22 cellular contexts compared by ENCODE assay signal in genomic region chr9:70094747-70095146, GRCh38. TPM values are rescaled to one million over a fixed set of nuclear protein-coding genes. Genes with fewer than 3 reads are reported as not detected.
"Had no signal": no experiment of that assay in that cellular context is flagged by ENCODE, and none has a peak within 500 bp of the region (broad histone marks: within the 10 kb centered on the region; RNA-seq: fewer than 3 reads in every experiment).

No MANE protein-coding gene starts in this region.

- H3K36me3 ChIP-seq: esophagus squamous epithelium, left ventricle myocardium inferior, neutrophil, right lobe of liver, spleen, tibial nerve had no signal

- DNase-seq: effector memory CD8-positive, alpha-beta T cell; esophagus squamous epithelium; immature natural killer cell; kidney; left cardiac atrium; left ventricle myocardium inferior; mesenchymal stem cell; midbrain; naive thymus-derived CD8-positive, alpha-beta T cell; psoas muscle; retina; right lobe of liver; spleen; stimulated activated CD4-positive, alpha-beta T cell treated with anti-CD3 and anti-CD28 coated beads, Interleukin-15, amount 100 ng/mL, for 24 hours; stimulated activated CD4-positive, alpha-beta T cell treated with anti-CD3 and anti-CD28 coated beads, Interleukin-1b, Interleukin-23, amount 100 ng/mL, for 48 hours; stimulated activated CD4-positive, alpha-beta T cell treated with anti-CD3 and anti-CD28 coated beads, Interleukin-4, amount 100 ng/mL, for 24 hours; testis had no signal

- H3K27ac ChIP-seq: epithelial cell of prostate, left ventricle myocardium inferior, neutrophil, psoas muscle, right lobe of liver, spleen had no signal

- ATAC-seq: naive thymus-derived CD8-positive, alpha-beta T cell; psoas muscle; right lobe of liver; stimulated activated memory B cell treated with anti-CD40 and anti-IgM and Interleukin-4, amounts not matched to agents 10 μg/mL and 1 μg/mL and 100 μg/mL, for 72 hours had no signal

- H3K4me3 ChIP-seq: esophagus squamous epithelium, left ventricle myocardium inferior, lung, psoas muscle, right lobe of liver, spleen, testis, tibial nerve had no signal

- FAIRE-seq: kidney had no signal

- H3K9me3 ChIP-seq: esophagus squamous epithelium, left ventricle myocardium inferior, neutrophil, psoas muscle, right lobe of liver, spleen, testis, tibial nerve had no signal

- H3K27me3 ChIP-seq: esophagus squamous epithelium, neutrophil, right lobe of liver, spleen, testis, tibial nerve had no signal

- H3K4me1 ChIP-seq: right lobe of liver, testis had no signal

RNA-seq across cellular contexts. Expression of gene MAMDC2, which starts 51.1 kb away (rescaled TPM):
- total RNA-seq: naive thymus-derived CD8-positive, alpha-beta T cell had no signal
